ENCODE assay signal across 17 cellular contexts in genomic region chr10:27820637-27821036, GRCh38.
"Had no signal": no experiment of that assay in that cellular context is flagged by ENCODE, and none has a peak within 500 bp of the region (broad histone marks: within the 10 kb centered on the region; RNA-seq: fewer than 3 reads in every experiment).

No MANE protein-coding gene starts in this region.

- DNase-seq: activated CD4-positive, alpha-beta T cell treated with anti-CD3 and anti-CD28 coated beads for 4 hours; activated CD4-positive, alpha-beta T cell treated with anti-CD3 and anti-CD28 coated beads, Interleukin-2, amount 50 U/mL, for 48 hours; activated CD4-positive, CD25-positive, alpha-beta regulatory T cell; activated naive CD4-positive, alpha-beta T cell treated with Interleukin-2 at 50 U/mL for 16 hours; activated naive CD8-positive, alpha-beta T cell treated with anti-CD3 and anti-CD28 coated beads for 36 hours; activated T-cell treated with anti-CD3 and anti-CD28 coated beads, Interleukin-2, amount 50 U/mL, for 48 hours; left colon; stimulated activated CD4-positive, alpha-beta T cell treated with anti-CD3 and anti-CD28 coated beads, Interleukin-12 subunit alpha, Interleukin-12 subunit beta, amount 100 ng/mL, for 4 hours; stimulated activated CD4-positive, alpha-beta T cell treated with anti-CD3 and anti-CD28 coated beads, Interleukin-4, amount 100 ng/mL, for 4 hours; stimulated activated naive CD8-positive, alpha-beta T cell treated with anti-CD3 and anti-CD28 coated beads, Interleukin-15, Interleukin-2, amounts not matched to agents 100 U/mL and 50 U/mL, for 24 hours; substantia nigra had no signal

- H3K27ac ChIP-seq: cardiac muscle cell, epithelial cell of prostate, neutrophil, tibial nerve had no signal

- ATAC-seq: left colon; natural killer cell treated with Interleukin-12 subunit alpha and Interleukin-12 subunit beta and Interleukin-15 and Interleukin-18, amount 100 ng/mL, for 72 hours; stimulated activated naive CD8-positive, alpha-beta T cell treated with anti-CD3 and anti-CD28 coated beads, Interleukin-15, Interleukin-2, amounts not matched to agents 100 U/mL and 50 U/mL, for 24 hours had no signal

- H3K4me3 ChIP-seq: cardiac muscle cell, gastroesophageal sphincter, tibial nerve had no signal

- H3K4me1 ChIP-seq: tibial nerve had no signal

- H3K36me3 ChIP-seq: cardiac muscle cell, gastroesophageal sphincter, neutrophil, tibial nerve had no signal

- H3K27me3 ChIP-seq: cardiac muscle cell, gastroesophageal sphincter, neutrophil, tibial nerve had no signal
